Comparison of ENCODE assay signal across 1 cellular context in the genomic region with DNA sequence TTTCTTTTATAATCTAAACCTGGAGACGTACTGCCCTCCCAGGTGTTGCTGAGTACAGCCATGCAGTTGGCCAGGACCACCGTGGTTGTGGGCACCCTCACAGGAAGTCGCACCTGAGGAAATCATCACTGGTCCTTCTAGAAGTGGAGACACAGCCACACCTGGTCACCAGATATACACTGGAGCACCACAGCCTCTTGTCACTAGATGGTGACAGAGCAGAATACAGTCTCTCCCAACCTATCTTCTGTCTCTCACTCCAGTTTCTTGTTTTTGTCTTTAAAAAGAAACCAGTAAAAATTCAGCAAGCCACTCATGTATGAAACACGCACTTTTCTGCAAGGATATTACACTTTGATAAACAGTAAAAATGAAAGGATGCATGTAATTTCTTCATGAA.
TF ChIP-seq lines count a peak whose summit lies in the region.

No MANE protein-coding gene starts in this region.

TF ChIP-seq in GM23338, 12 proteins besides CTCF, POLR2A, EP300 and RAD21 (continued from another document):
- TF ChIP-seq, protein P1, sequence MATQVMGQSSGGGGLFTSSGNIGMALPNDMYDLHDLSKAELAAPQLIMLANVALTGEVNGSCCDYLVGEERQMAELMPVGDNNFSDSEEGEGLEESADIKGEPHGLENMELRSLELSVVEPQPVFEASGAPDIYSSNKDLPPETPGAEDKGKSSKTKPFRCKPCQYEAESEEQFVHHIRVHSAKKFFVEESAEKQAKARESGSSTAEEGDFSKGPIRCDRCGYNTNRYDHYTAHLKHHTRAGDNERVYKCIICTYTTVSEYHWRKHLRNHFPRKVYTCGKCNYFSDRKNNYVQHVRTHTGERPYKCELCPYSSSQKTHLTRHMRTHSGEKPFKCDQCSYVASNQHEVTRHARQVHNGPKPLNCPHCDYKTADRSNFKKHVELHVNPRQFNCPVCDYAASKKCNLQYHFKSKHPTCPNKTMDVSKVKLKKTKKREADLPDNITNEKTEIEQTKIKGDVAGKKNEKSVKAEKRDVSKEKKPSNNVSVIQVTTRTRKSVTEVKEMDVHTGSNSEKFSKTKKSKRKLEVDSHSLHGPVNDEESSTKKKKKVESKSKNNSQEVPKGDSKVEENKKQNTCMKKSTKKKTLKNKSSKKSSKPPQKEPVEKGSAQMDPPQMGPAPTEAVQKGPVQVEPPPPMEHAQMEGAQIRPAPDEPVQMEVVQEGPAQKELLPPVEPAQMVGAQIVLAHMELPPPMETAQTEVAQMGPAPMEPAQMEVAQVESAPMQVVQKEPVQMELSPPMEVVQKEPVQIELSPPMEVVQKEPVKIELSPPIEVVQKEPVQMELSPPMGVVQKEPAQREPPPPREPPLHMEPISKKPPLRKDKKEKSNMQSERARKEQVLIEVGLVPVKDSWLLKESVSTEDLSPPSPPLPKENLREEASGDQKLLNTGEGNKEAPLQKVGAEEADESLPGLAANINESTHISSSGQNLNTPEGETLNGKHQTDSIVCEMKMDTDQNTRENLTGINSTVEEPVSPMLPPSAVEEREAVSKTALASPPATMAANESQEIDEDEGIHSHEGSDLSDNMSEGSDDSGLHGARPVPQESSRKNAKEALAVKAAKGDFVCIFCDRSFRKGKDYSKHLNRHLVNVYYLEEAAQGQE (IDR thresholded peaks at IDR 0.05; ENCODE audit: unreplicated experiment): no peak
- TF ChIP-seq CREB1 (CRISPR knock-in tag; IDR thresholded peaks at IDR 0.05; ENCODE audit: low read depth) (no peak), POLR2AphosphoS5 (IDR thresholded peaks at IDR 0.05; ENCODE audit: low read depth) (no peak), ZNF331 (CRISPR knock-in tag; IDR thresholded peaks at IDR 0.05; ENCODE audit: low read depth) (no peak), EZH2phosphoT487 (IDR thresholded peaks at IDR 0.05; ENCODE audit: unreplicated experiment) (no peak), STAT1 (IDR thresholded peaks at IDR 0.05; ENCODE audit: unreplicated experiment) (no peak)
- TF ChIP-seq, protein P2, sequence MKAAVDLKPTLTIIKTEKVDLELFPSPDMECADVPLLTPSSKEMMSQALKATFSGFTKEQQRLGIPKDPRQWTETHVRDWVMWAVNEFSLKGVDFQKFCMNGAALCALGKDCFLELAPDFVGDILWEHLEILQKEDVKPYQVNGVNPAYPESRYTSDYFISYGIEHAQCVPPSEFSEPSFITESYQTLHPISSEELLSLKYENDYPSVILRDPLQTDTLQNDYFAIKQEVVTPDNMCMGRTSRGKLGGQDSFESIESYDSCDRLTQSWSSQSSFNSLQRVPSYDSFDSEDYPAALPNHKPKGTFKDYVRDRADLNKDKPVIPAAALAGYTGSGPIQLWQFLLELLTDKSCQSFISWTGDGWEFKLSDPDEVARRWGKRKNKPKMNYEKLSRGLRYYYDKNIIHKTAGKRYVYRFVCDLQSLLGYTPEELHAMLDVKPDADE (IDR thresholded peaks at IDR 0.05): no peak
